6 cellular contexts compared by ENCODE assay signal in the genomic region with DNA sequence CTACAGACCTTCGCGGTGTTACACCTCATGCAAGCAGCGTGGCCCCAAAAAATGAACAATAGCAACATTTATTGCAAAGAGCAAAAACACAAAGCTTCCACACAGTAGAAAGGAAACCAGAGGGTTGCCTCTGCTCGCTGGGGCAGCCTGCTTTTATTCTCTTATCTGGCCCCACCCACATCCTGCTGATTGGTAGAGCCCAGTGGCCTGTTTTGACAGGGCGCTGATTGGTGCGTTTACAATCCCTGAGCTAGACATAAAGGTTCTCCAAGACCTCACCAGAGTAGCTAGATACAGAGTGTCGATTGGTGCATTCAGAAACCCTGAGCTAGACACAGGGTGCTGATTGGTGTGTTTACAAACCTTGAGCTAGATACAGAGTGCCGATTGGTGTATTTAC. TPM values are rescaled to one million over a fixed set of nuclear protein-coding genes. Genes with fewer than 3 reads are reported as not detected.
"Had no signal": no experiment of that assay in that cellular context is flagged by ENCODE, and none has a peak within 500 bp of the region (broad histone marks: within the 10 kb centered on the region; RNA-seq: fewer than 3 reads in every experiment).

No MANE protein-coding gene starts in this region.

RNA-seq across cellular contexts. Expression of a gene that starts 52.8 kb away (rescaled TPM):
- total RNA-seq: activated naive CD4-positive, alpha-beta T cell treated with anti-CD3 and anti-CD28 coated beads for 36 hours; activated naive CD4-positive, alpha-beta T cell treated with anti-CD3 and anti-CD28 coated beads, Interleukin-2, amount 50 U/mL, for 72 hours; activated naive CD8-positive, alpha-beta T cell treated with anti-CD3 and anti-CD28 coated beads for 36 hours; activated naive CD8-positive, alpha-beta T cell treated with anti-CD3 and anti-CD28 coated beads, Interleukin-2, amount 10 ng/mL, durations not matched to agents 7 days and 5 days; activated T-helper 1 cell treated with anti-CD3 and anti-CD28 coated beads, Interleukin-12 subunit alpha, Interleukin-12 subunit beta, Interleukin-2, Interleukin-4 antibody, amounts not matched to agents 30 ng/mL and 10 ng/mL and 1 ng/mL, durations not matched to agents 14 hours and 24 hours and 36 hours; activated T-helper 2 cell treated with anti-CD3 and anti-CD28 coated beads, Interferon-gamma antibody, Interleukin-2, Interleukin-4, amounts not matched to agents 10 μg/mL and 5 μg/mL and 100 μg/mL, durations not matched to agents 14 hours and 24 hours and 36 hours had no signal
